24 cellular contexts compared by ENCODE assay signal in genomic region chr18:63868546-63868945, GRCh38. TPM values are rescaled to one million over a fixed set of nuclear protein-coding genes. Genes with fewer than 3 reads are reported as not detected.
A peak's percentile ranks its signal among the peaks of the same experiment; 100 is the strongest.
DNase-seq lines count a peak whose midpoint lies in the region; TF ChIP-seq lines count a peak whose summit lies in the region.
"Had no signal": no experiment of that assay in that cellular context is flagged by ENCODE, and none has a peak within 500 bp of the region (broad histone marks: within the 10 kb centered on the region; RNA-seq: fewer than 3 reads in every experiment).

No MANE protein-coding gene starts in this region.

- H3K4me3 Mint-ChIP-seq in MCF 10A (ENCODE audit: unreplicated experiment) = no peak overlapping the region
- H3K4me3 Mint-ChIP-seq: T-helper 1 cell treated with Interleukin-12 subunit alpha and Interleukin-12 subunit beta and Interleukin-4 antibody, amounts not matched to agents 30 μg/mL and 1 μg/mL, for 36 hours had no signal

- H3K4me1 ChIP-seq in mammary epithelial cell (ENCODE audit: insufficient read depth, low read length) (peaks cover 22% of the 10 kb centered on the region), fibroblast of lung (ENCODE audit: control insufficient read depth, extremely low read depth, insufficient read depth, low read length) (peaks cover 12% of the 10 kb centered on the region)

- peak overlapping the region; percentile 91 for H3K27ac Mint-ChIP-seq in MCF 10A (ENCODE audit: low read depth, unreplicated experiment)
- H3K27ac Mint-ChIP-seq: T-helper 1 cell treated with Interleukin-12 subunit alpha and Interleukin-12 subunit beta and Interleukin-4 antibody, amounts not matched to agents 30 μg/mL and 1 μg/mL, for 36 hours had no signal

- no peak overlapping the region for H3K4me3 ChIP-seq in mammary epithelial cell (replicated peaks in 1 of 3; ENCODE audit: insufficient read depth in 1 of 3, low read depth in 2 of 3, low read length in 3 of 3)
- H3K4me3 ChIP-seq in fibroblast of lung (replicated peaks in 1 of 4; ENCODE audit: control extremely low read depth in 1 of 4, insufficient read depth in 1 of 4, low read depth in 3 of 4, low read length in 4 of 4) = no peak overlapping the region
- H3K4me3 ChIP-seq: GM12878 had no signal

- no peak overlapping the region for H3K9ac ChIP-seq in mammary epithelial cell (ENCODE audit: insufficient read depth, low read length)
- H3K9ac ChIP-seq in fibroblast of lung (ENCODE audit: insufficient read depth, low read length) = no peak overlapping the region

- 96% methylated on average over 8 of the region's 9 CpGs for WGBS in mammary epithelial cell (ENCODE audit: low coverage, missing lambda C conversion rate)

- POLR2A ChIA-PET in MCF 10A (lab: Yijun Ruan, JAX) = interaction anchor here (2.5 to 5.2 kb wide), 3 partner anchors 11 to 102 kb away, joined by 9 to 33 read pairs (median 26); partner anchors contain the start of gene SERPINB8
- POLR2A ChIA-PET in RWPE1 (lab: Yijun Ruan, JAX; ENCODE audit: low non-redundant PET) = no interaction called here
- POLR2A ChIA-PET in GM10248 (lab: Yijun Ruan, JAX) = no interaction called here

- H3K27me3 Mint-ChIP-seq in MCF 10A (ENCODE audit: insufficient read depth, unreplicated experiment) = no peaks in the 10 kb centered on the region

- H2AFZ ChIP-seq in mammary epithelial cell (ENCODE audit: low read depth, low read length) (no peak overlapping the region), fibroblast of lung (ENCODE audit: low read length) (no peak overlapping the region)

- no TSS peak for BruUV-seq in MCF 10A (replicated peaks; lab: Mats Ljungman, UMichigan)
- no TSS peak for BruUV-seq in mammary epithelial cell (replicated peaks; lab: Mats Ljungman, UMichigan)

- H3K4me2 ChIP-seq in mammary epithelial cell (ENCODE audit: insufficient read depth, low read depth, low read length) (no peak overlapping the region), fibroblast of lung (ENCODE audit: extremely low read depth, insufficient read depth, low read length) (no peak overlapping the region)

- H3K4me1 Mint-ChIP-seq in MCF 10A (ENCODE audit: insufficient read depth, unreplicated experiment) = peaks cover 32% of the 10 kb centered on the region

- H4K20me1 ChIP-seq in mammary epithelial cell (ENCODE audit: insufficient read depth, low read length) (no peaks in the 10 kb centered on the region), fibroblast of lung (ENCODE audit: control insufficient read depth, extremely low read depth, insufficient read depth, low read length) (no peaks in the 10 kb centered on the region)

- H3K27ac ChIP-seq in mammary epithelial cell (ENCODE audit: insufficient read depth, low read depth, low read length) (no peak overlapping the region), RWPE1 (peak overlapping the region; percentile 36; the same call in 1 of the 2 replicates), fibroblast of lung (ENCODE audit: insufficient read depth, low read length) (peak overlapping the region; percentile 89)
- H3K27ac ChIP-seq: 22Rv1 had no signal

- in situ Hi-C loops in mammary epithelial cell (cut with MboI; ENCODE audit: low sequenced_read_pairs in 2 of 2) = no loop called here

- H3K27me3 ChIP-seq in mammary epithelial cell (ENCODE audit: insufficient read depth, low read length) (no peaks in the 10 kb centered on the region), fibroblast of lung (ENCODE audit: control insufficient read depth, insufficient read depth, low read length) (no peaks in the 10 kb centered on the region)

- H3K36me3 Mint-ChIP-seq in MCF 10A (ENCODE audit: insufficient read depth, unreplicated experiment) = no peaks in the 10 kb centered on the region

- no peaks in the 10 kb centered on the region for H3K9me3 ChIP-seq in mammary epithelial cell (replicated peaks; ENCODE audit: insufficient read depth, low read length)
- H3K9me3 ChIP-seq in fibroblast of lung (ENCODE audit: control insufficient read depth, insufficient read depth, low read depth, low read length) = no peaks in the 10 kb centered on the region

- intact Hi-C loops in MCF 10A (cut with micrococcal nuclease) = loop anchor here (5.0 kb wide), 1 partner anchor 69 kb away; no protein-coding TSS in a partner anchor
- intact Hi-C loops in mammary epithelial cell (cut with micrococcal nuclease) = no loop called here

- no peaks in the 10 kb centered on the region for H3K36me3 ChIP-seq in mammary epithelial cell (ENCODE audit: insufficient read depth, low read length)
- no peaks in the 10 kb centered on the region for H3K36me3 ChIP-seq in fibroblast of lung (ENCODE audit: control insufficient read depth, insufficient read depth, low read length)

- H3K9me3 Mint-ChIP-seq in MCF 10A (ENCODE audit: unreplicated experiment) = no peaks in the 10 kb centered on the region
- H3K9me3 Mint-ChIP-seq: T-helper 1 cell treated with Interleukin-12 subunit alpha and Interleukin-12 subunit beta and Interleukin-4 antibody, amounts not matched to agents 30 μg/mL and 1 μg/mL, for 36 hours had no signal

- TF ChIP-seq CTCF in MCF 10A (IDR thresholded peaks at IDR 0.05; ENCODE audit: unreplicated experiment) (no peak), mammary epithelial cell (conservative IDR thresholded peaks at IDR 0.05 in 1 of 2, IDR thresholded peaks at IDR 0.05 in 1 of 2; ENCODE audit: extremely low read depth in 1 of 2, insufficient read depth in 1 of 2, low read depth in 1 of 2, low read length in 2 of 2) (no peak), RWPE1 (conservative IDR thresholded peaks at IDR 0.05; ENCODE audit: low read depth) (no peak), fibroblast of lung (conservative IDR thresholded peaks at IDR 0.05 in 1 of 2, IDR thresholded peaks at IDR 0.05 in 1 of 2; ENCODE audit: low read depth in 1 of 2, low read length in 2 of 2) (no peak), GM10248 (IDR thresholded peaks at IDR 0.05; ENCODE audit: control extremely low read depth, extremely low read depth, low read depth, missing control alignments) (no peak)

- DNase-seq in MCF 10A (ENCODE audit: unreplicated experiment) (no peak), mammary epithelial cell (no peak), RWPE1 (ENCODE audit: low spot score) (no peak), fibroblast of lung (ENCODE audit: low read depth in 2 of 2) (no peak), hippocampal formation (lab: John Stamatoyannopoulos, UW) (no peak), COR-L47 (lab: John Stamatoyannopoulos, UW) (no peak), GM10248 (ENCODE audit: extremely low spot score) (no peak), middle frontal gyrus (ENCODE audit: extremely low spot score, low spot score) (no peak)
- DNase-seq: AML-193; DMS79 treated with DMSO at 0.1 percent for 48 hours; GOT3; HCEC 1CT; NCI-H1092 treated with DMSO at 0.1 percent for 48 hours; NCI-H1436 treated with DMSO at 0.1 percent for 48 hours; NCI-H2029; NCI-H226; NCI-H510A treated with DMSO at 0.1 percent for 48 hours; NCI-H748 treated with DMSO at 0.1 percent for 48 hours; NK-92 treated with Interleukin-12 subunit alpha and Interleukin-12 subunit beta, amount 100 ng/mL, for 24 hours had no signal

- no peaks in the 10 kb centered on the region for H3K79me2 ChIP-seq in mammary epithelial cell (ENCODE audit: insufficient read depth, low read length)
- H3K79me2 ChIP-seq in fibroblast of lung (ENCODE audit: control insufficient read depth, insufficient read depth, low read length) = no peaks in the 10 kb centered on the region

- dilution Hi-C loops in mammary epithelial cell (cut with HindIII; ENCODE audit: low sequenced_read_pairs) = no loop called here

- CTCF ChIA-PET in MCF 10A (lab: Yijun Ruan, JAX) (interaction anchor here (2.6 kb wide), 1 partner anchor 68 kb away, joined by 30 read pairs; no protein-coding TSS in a partner anchor), mammary epithelial cell (lab: Charles Lee; ENCODE audit: low non-redundant PET) (no interaction called here), RWPE1 (lab: Yijun Ruan, JAX) (no interaction called here), GM10248 (lab: Yijun Ruan, JAX) (no interaction called here)

RNA-seq across cellular contexts. Expression of gene SERPINB2, which starts 19.0 kb away (rescaled TPM):
- total RNA-seq in MCF 10A (2022) (0.47 and 0.82 TPM in 2 replicates), mammary epithelial cell (10 to 100 TPM in 1 of 2 donors, under 1 TPM in 1; 0.67 to 60.3 TPM), fibroblast of lung (3.9 and 12.1 TPM in 2 replicates)
- polyA plus RNA-seq in mammary epithelial cell (30.6 TPM), fibroblast of lung (25.0 and 131 TPM in 2 replicates)
- polyA minus RNA-seq in mammary epithelial cell (22.2 TPM), fibroblast of lung (ENCODE audit: low replicate concordance) (11.5 and 63.9 TPM in 2 replicates)
- 10.4 and 57.0 TPM in 2 replicates for polyA plus RNA-seq in fibroblast of lung (2012)
- total RNA-seq: Right ventricle myocardium inferior, SK-MEL-5 had no signal

RNA-seq across cellular contexts. Expression of gene SERPINB10, which starts 39.2 kb away (rescaled TPM):
- not detected in 2 replicates for total RNA-seq in MCF 10A (2022)
- not detected for total RNA-seq in mammary epithelial cell
- polyA plus RNA-seq in mammary epithelial cell = 0.07 TPM
- polyA minus RNA-seq in mammary epithelial cell = not detected
- not detected in 2 replicates for total RNA-seq in fibroblast of lung
- 0.05 and 0.08 TPM in 2 replicates for polyA plus RNA-seq in fibroblast of lung
- not detected in 2 replicates for polyA plus RNA-seq in fibroblast of lung (2012)
- not detected in 2 replicates for polyA minus RNA-seq in fibroblast of lung (ENCODE audit: low replicate concordance)
- total RNA-seq: Right ventricle myocardium inferior had no signal
